In the genomic region with DNA sequence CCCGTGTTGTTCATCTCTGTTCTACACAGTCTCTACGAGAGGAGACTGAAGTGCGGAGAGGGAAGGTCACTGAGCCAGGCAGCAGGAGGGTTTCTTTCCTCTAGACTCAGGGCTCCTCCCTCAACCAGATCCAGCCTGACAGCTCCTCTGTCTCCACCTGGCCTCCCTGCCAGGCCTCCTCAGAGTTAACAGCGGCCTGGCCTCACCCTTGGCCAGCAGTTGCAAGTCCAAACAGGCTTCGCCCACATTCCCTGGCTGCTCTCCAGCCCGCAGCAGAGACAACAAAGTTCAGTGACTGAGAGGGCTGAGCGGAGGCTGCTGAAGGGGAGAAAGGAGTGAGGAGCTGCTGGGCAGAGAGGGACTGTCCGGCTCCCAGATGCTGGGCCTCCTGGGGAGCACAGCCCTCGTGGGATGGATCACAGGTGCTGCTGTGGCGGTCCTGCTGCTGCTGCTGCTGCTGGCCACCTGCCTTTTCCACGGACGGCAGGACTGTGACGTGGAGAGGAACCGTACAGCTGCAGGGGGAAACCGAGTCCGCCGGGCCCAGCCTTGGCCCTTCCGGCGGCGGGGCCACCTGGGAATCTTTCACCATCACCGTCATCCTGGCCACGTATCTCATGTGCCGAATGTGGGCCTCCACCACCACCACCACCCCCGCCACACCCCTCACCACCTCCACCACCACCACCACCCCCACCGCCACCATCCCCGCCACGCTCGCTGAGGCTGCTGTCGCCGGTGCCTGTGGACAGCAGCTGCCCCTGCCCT, we compare ENCODE assay signal across 8 cellular contexts. TPM values are rescaled to one million over a fixed set of nuclear protein-coding genes. Genes with fewer than 3 reads are reported as not detected.
DNase-seq lines count a peak whose midpoint lies in the region; ATAC-seq, FAIRE-seq and TF ChIP-seq lines count a peak whose summit lies in the region.

A gene (plus strand): TSS at position 291 of the 768 bp plus-strand sequence. CDS start 86 bp downstream, at position 377.

- H3K36me3 ChIP-seq in PC-9 (ENCODE audit: low read depth) (no peaks in the 10 kb centered on the region), esophagus (ENCODE audit: control insufficient read depth in 2 of 2, insufficient read depth in 2 of 2, low read length in 1 of 2) (no peaks in the 10 kb centered on the region), MM.1S (replicated peaks; ENCODE audit: insufficient read depth, low read length) (no peaks in the 10 kb centered on the region)

- peaks cover 3% of the 10 kb centered on the region for H3K27me3 Mint-ChIP-seq in nephron (ENCODE audit: low read depth)
- H3K27me3 Mint-ChIP-seq in activated CD8-positive, alpha-beta T cell treated with anti-CD3 and anti-CD28 coated beads for 36 hours: peaks cover 1% of the 10 kb centered on the region
- H3K27me3 Mint-ChIP-seq in WTC11 (ENCODE audit: low read depth): peaks cover 6% of the 10 kb centered on the region; the same call in 1 of the 2 replicates

- H3K9me2 ChIP-seq in PC-9 (ENCODE audit: insufficient read depth) (no peaks in the 10 kb centered on the region), MM.1S (replicated peaks; ENCODE audit: insufficient read depth, low read length) (no peaks in the 10 kb centered on the region)

- H3K4me3 Mint-ChIP-seq in nephron: peak within 1 kb of the TSS; percentile 41 to 70 (median 57)
- H3K4me3 Mint-ChIP-seq in activated CD8-positive, alpha-beta T cell treated with anti-CD3 and anti-CD28 coated beads for 36 hours: no peak within 1 kb of the TSS
- H3K4me3 Mint-ChIP-seq in WTC11: no peak within 1 kb of the TSS

- H3K4me3 ChIP-seq in PC-9 (no peak within 1 kb of the TSS), esophagus (ENCODE audit: low read depth in 1 of 2, low read length in 2 of 2) (peak within 1 kb of the TSS in 1 of 2 donors; percentile 1), MM.1S (ENCODE audit: low read length) (no peak within 1 kb of the TSS)

- TF ChIP-seq CTCF in PC-9 (conservative IDR thresholded peaks at IDR 0.05) (no peak), nephron (IDR thresholded peaks at IDR 0.05; ENCODE audit: unreplicated experiment in 3 of 3) (no peak), MM.1S (IDR thresholded peaks at IDR 0.05; ENCODE audit: low read length) (no peak), WTC11 (IDR thresholded peaks at IDR 0.05) (no peak)
- no peak for TF ChIP-seq CTCF in activated CD8-positive, alpha-beta T cell treated with anti-CD3 and anti-CD28 coated beads for 36 hours (IDR thresholded peaks at IDR 0.05)

- H4K20me1 ChIP-seq in PC-9 (ENCODE audit: insufficient read depth) (no peaks in the 10 kb centered on the region), MM.1S (ENCODE audit: insufficient read depth, low read length) (no peaks in the 10 kb centered on the region)

- peak; percentile 98 for DNase-seq in Daoy (ENCODE audit: low read depth)
- DNase-seq in PC-9: peak; percentile 85 to 86
- DNase-seq in frontal cortex (ENCODE audit: low spot score in 2 of 2): no peak
- no peak for DNase-seq in activated CD8-positive, alpha-beta T cell treated with anti-CD3 and anti-CD28 coated beads for 36 hours
- DNase-seq in MM.1S: no peak
- DNase-seq in WTC11 (ENCODE audit: low spot score): no peak

- intact Hi-C loops in PC-9 (cut with micrococcal nuclease; ENCODE audit: unreplicated experiment): loop anchor here (2.0 to 5.0 kb wide), 3 partner anchors 43 to 249 kb away; a partner anchor contains a TSS
- intact Hi-C loops in activated CD8-positive, alpha-beta T cell treated with anti-CD3 and anti-CD28 coated beads for 36 hours (cut with micrococcal nuclease): loop anchor here (5.0 kb wide), 1 partner anchor 36 kb away; no protein-coding TSS in a partner anchor

- FAIRE-seq in frontal cortex (lab: Jason Lieb, UNC): no peak

- H3K9me3 Mint-ChIP-seq in nephron (no peaks in the 10 kb centered on the region), WTC11 (no peaks in the 10 kb centered on the region)
- no peaks in the 10 kb centered on the region for H3K9me3 Mint-ChIP-seq in activated CD8-positive, alpha-beta T cell treated with anti-CD3 and anti-CD28 coated beads for 36 hours

- H3K4me1 Mint-ChIP-seq in nephron: peaks cover 70% of the 10 kb centered on the region
- peaks cover 39% of the 10 kb centered on the region for H3K4me1 Mint-ChIP-seq in activated CD8-positive, alpha-beta T cell treated with anti-CD3 and anti-CD28 coated beads for 36 hours (ENCODE audit: low read depth)
- H3K4me1 Mint-ChIP-seq in WTC11: peaks cover 43% of the 10 kb centered on the region

- H2AFZ ChIP-seq in PC-9: no peak within 1 kb of the TSS
- no peak within 1 kb of the TSS for H2AFZ ChIP-seq in MM.1S (ENCODE audit: low read length)

- H3K9me3 ChIP-seq in PC-9 (ENCODE audit: insufficient read depth, low read depth) (no peaks in the 10 kb centered on the region), esophagus (ENCODE audit: control insufficient read depth in 2 of 2, insufficient read depth in 1 of 2, low read depth in 1 of 2, low read length in 1 of 2) (no peaks in the 10 kb centered on the region), MM.1S (replicated peaks; ENCODE audit: insufficient read depth, low read length) (no peaks in the 10 kb centered on the region)

- peaks cover 68% of the 10 kb centered on the region for H3K4me1 ChIP-seq in PC-9 (replicated peaks; ENCODE audit: insufficient read depth)
- H3K4me1 ChIP-seq in esophagus (ENCODE audit: control insufficient read depth in 2 of 2, insufficient read depth in 2 of 2, low read length in 1 of 2): peaks cover 11 to 30% of the 10 kb centered on the region in 2 donors
- H3K4me1 ChIP-seq in MM.1S (ENCODE audit: low read length): peaks cover 21% of the 10 kb centered on the region

- H3F3A ChIP-seq in PC-9 (ENCODE audit: insufficient read depth, low read depth) (peaks cover 34% of the 10 kb centered on the region), MM.1S (ENCODE audit: insufficient read depth, low read length) (peaks cover 8% of the 10 kb centered on the region)

- no peak for ATAC-seq in activated CD8-positive, alpha-beta T cell treated with anti-CD3 and anti-CD28 coated beads for 36 hours
- no peak for ATAC-seq in WTC11

- BruUV-seq in PC-9 (replicated peaks; lab: Mats Ljungman, UMichigan): no TSS peak

- CTCF ChIA-PET in PC-9 (lab: Charles Lee) (interaction anchor here (1.2 kb wide), 1 partner anchor 24 kb away, joined by 4 read pairs; no protein-coding TSS in a partner anchor), WTC11 (lab: Charles Lee) (interaction anchor here (1.1 to 7.5 kb wide), 5 partner anchors 11 to 116 kb away, joined by 3 to 52 read pairs (median 10); no protein-coding TSS in a partner anchor)
- CTCF ChIA-PET in activated CD8-positive, alpha-beta T cell treated with anti-CD3 and anti-CD28 coated beads for 36 hours (lab: Charles Lee): interaction anchor here (1.2 to 5.9 kb wide), 5 partner anchors 29 to 80 kb away, joined by 3 to 147 read pairs (median 4); no protein-coding TSS in a partner anchor

- 46 to 55% methylated on average over 25 to 29 of the region's 30 CpGs for WGBS in esophagus, 2 donors

- H3K79me2 ChIP-seq in PC-9 (ENCODE audit: low read depth) (no peaks in the 10 kb centered on the region), MM.1S (ENCODE audit: low read length) (no peaks in the 10 kb centered on the region)

- no peaks in the 10 kb centered on the region for H3K36me3 Mint-ChIP-seq in nephron (ENCODE audit: low read depth)
- H3K36me3 Mint-ChIP-seq in activated CD8-positive, alpha-beta T cell treated with anti-CD3 and anti-CD28 coated beads for 36 hours (ENCODE audit: low read depth): no peaks in the 10 kb centered on the region
- no peaks in the 10 kb centered on the region for H3K36me3 Mint-ChIP-seq in WTC11

- H3K27ac ChIP-seq in PC-9 (peak within 1 kb of the TSS; percentile 95), esophagus (ENCODE audit: low read depth in 2 of 2, low read length in 1 of 2) (peak within 1 kb of the TSS; percentile 87 to 93), MM.1S (ENCODE audit: low read length) (no peak within 1 kb of the TSS)

- peak within 1 kb of the TSS; percentile 78 for H3K4me2 ChIP-seq in PC-9
- H3K4me2 ChIP-seq in MM.1S (ENCODE audit: low read depth, low read length): no peak within 1 kb of the TSS

- H3K27me3 ChIP-seq in PC-9 (ENCODE audit: insufficient read depth, low read depth) (no peaks in the 10 kb centered on the region), esophagus (ENCODE audit: control insufficient read depth in 1 of 2, insufficient read depth in 2 of 2, low read length in 2 of 2) (no peaks in the 10 kb centered on the region), MM.1S (replicated peaks; ENCODE audit: insufficient read depth, low read length) (no peaks in the 10 kb centered on the region)

- no peak within 1 kb of the TSS for H3K9ac ChIP-seq in MM.1S (ENCODE audit: low read length)

- H3K27ac Mint-ChIP-seq in nephron (peak within 1 kb of the TSS; percentile 96 to 99 (median 96)), WTC11 (no peak within 1 kb of the TSS)
- no peak within 1 kb of the TSS for H3K27ac Mint-ChIP-seq in activated CD8-positive, alpha-beta T cell treated with anti-CD3 and anti-CD28 coated beads for 36 hours

- POLR2A ChIA-PET in PC-9 (lab: Charles Lee; ENCODE audit: unreplicated experiment): interaction anchor here (0.5 to 0.6 kb wide), 3 partner anchors 40 to 494 kb away, joined by 3 to 6 read pairs (median 3); no protein-coding TSS in a partner anchor
- POLR2A ChIA-PET in activated CD8-positive, alpha-beta T cell treated with anti-CD3 and anti-CD28 coated beads for 36 hours (lab: Charles Lee): no interaction called here
- POLR2A ChIA-PET in WTC11 (lab: Charles Lee): no interaction called here

TF ChIP-seq in WTC11, 78 proteins besides CTCF, POLR2A, EP300 and RAD21 (continues in another document):
- TF ChIP-seq ZNF121 (CRISPR knock-in tag; IDR thresholded peaks at IDR 0.05): no peak
- TF ChIP-seq, protein P1, sequence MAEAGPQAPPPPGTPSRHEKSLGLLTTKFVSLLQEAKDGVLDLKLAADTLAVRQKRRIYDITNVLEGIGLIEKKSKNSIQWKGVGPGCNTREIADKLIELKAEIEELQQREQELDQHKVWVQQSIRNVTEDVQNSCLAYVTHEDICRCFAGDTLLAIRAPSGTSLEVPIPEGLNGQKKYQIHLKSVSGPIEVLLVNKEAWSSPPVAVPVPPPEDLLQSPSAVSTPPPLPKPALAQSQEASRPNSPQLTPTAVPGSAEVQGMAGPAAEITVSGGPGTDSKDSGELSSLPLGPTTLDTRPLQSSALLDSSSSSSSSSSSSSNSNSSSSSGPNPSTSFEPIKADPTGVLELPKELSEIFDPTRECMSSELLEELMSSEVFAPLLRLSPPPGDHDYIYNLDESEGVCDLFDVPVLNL (CRISPR knock-in tag; IDR thresholded peaks at IDR 0.05; ENCODE audit: borderline replicate concordance, low read depth): no peak
- no peak for TF ChIP-seq MYBL2 (CRISPR knock-in tag; IDR thresholded peaks at IDR 0.05)
- TF ChIP-seq, protein P2, sequence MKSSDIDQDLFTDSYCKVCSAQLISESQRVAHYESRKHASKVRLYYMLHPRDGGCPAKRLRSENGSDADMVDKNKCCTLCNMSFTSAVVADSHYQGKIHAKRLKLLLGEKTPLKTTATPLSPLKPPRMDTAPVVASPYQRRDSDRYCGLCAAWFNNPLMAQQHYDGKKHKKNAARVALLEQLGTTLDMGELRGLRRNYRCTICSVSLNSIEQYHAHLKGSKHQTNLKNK (CRISPR knock-in tag; IDR thresholded peaks at IDR 0.05): no peak

RNA-seq across cellular contexts. Expression of the gene that starts here (rescaled TPM):
- total RNA-seq in Daoy (2014; rRNA removed; shearing (Covaris generic)): 1.8 and 3.5 TPM in 2 replicates
- 2.0 and 3.6 TPM in 2 replicates for total RNA-seq in PC-9 (2021)
- polyA plus RNA-seq in esophagus: under 1 TPM; 0.61 to 0.94 TPM
- total RNA-seq in frontal cortex: 0.82 TPM
- total RNA-seq in activated CD8-positive, alpha-beta T cell treated with anti-CD3 and anti-CD28 coated beads for 36 hours: not detected
- total RNA-seq in WTC11 (2021): 0.41 TPM in 1 of 3 replicates, not detected in the others

Comparison
In these comparisons a context has a peak if more than half of its experiments do, and no peak if none do; other contexts are left out.
1. DNase-seq: peak in Daoy (single experiment) and PC-9 (2 of 2); none in frontal cortex (0 of 2), activated CD8-positive, alpha-beta T cell treated with anti-CD3 and anti-CD28 coated beads for 36 hours (single experiment), MM.1S (single experiment) and WTC11 (single experiment).
2. H3K27ac Mint-ChIP-seq: peak in nephron (3 of 3); none in activated CD8-positive, alpha-beta T cell treated with anti-CD3 and anti-CD28 coated beads for 36 hours (single experiment) and WTC11 (single experiment).
3. H3K4me3 Mint-ChIP-seq: peak in nephron (3 of 3); none in activated CD8-positive, alpha-beta T cell treated with anti-CD3 and anti-CD28 coated beads for 36 hours (single experiment) and WTC11 (single experiment).